In genomic region chr4:139177049-139177887, GRCh38 we compare ENCODE assay signal across 8 cellular contexts. TPM values are rescaled to one million over a fixed set of nuclear protein-coding genes. Genes with fewer than 3 reads are reported as not detected.
DNase-seq lines count a peak whose midpoint lies in the region; ATAC-seq, FAIRE-seq and TF ChIP-seq lines count a peak whose summit lies in the region.

ELF2 (minus strand) TSS chr4:139177218; CDS start chr4:139137701, 39,517 bp downstream.

- H3K36me3 Mint-ChIP-seq in activated CD8-positive, alpha-beta memory T cell treated with anti-CD3 and anti-CD28 coated beads, Interleukin-2, amount 10 ng/mL, durations not matched to agents 7 days and 5 days: no peaks in the 10 kb centered on the region

- CTCF ChIA-PET in activated CD8-positive, alpha-beta memory T cell treated with anti-CD3 and anti-CD28 coated beads, Interleukin-2, amount 10 ng/mL, durations not matched to agents 7 days and 5 days (lab: Charles Lee): interaction anchor here (1.0 to 3.6 kb wide), 6 partner anchors 79 to 147 kb away, joined by 3 to 18 read pairs (median 7); partner anchors contain the start of gene NAA15
- CTCF ChIA-PET in H1 (lab: Charles Lee; ENCODE audit: partially characterized antibody): no interaction called here

- H3K9me3 ChIP-seq in H1 (ENCODE audit: insufficient read depth in 2 of 2, low read depth in 1 of 2, low read length in 1 of 2): no peaks in the 10 kb centered on the region

- H3K56ac ChIP-seq in H1 (replicated peaks; ENCODE audit: insufficient read length, low read depth, low read length): peak within 1 kb of the TSS; percentile 83
- H3K56ac ChIP-seq in mesendoderm (ENCODE audit: low read length): peak within 1 kb of the TSS; percentile 97

- H3K23ac ChIP-seq in H1 (ENCODE audit: insufficient read length) (no peak within 1 kb of the TSS), mesendoderm (ENCODE audit: low read length) (peak within 1 kb of the TSS; percentile 91)

- H2BK20ac ChIP-seq in H1 (ENCODE audit: low read length): no peak within 1 kb of the TSS

- POLR2A ChIA-PET in H1 (lab: Charles Lee; ENCODE audit: partially characterized antibody): interaction anchor here (0.5 to 5.1 kb wide), 25 partner anchors 10 to 161 kb away, joined by 3 to 44 read pairs (median 4); partner anchors contain the start of genes MGARP, NAA15 and NDUFC1

- H3K4me2 ChIP-seq in H1 (ENCODE audit: insufficient read depth in 1 of 2, low read depth in 2 of 2, low read length in 2 of 2) (peak within 1 kb of the TSS; percentile 94 to 97), mesendoderm (ENCODE audit: low read length) (peak within 1 kb of the TSS; percentile 95)

- H3K4me1 ChIP-seq in H1 (replicated peaks in 1 of 4; ENCODE audit: control insufficient read depth in 3 of 4, insufficient read depth in 4 of 4, low read length in 3 of 4) (peaks cover 0 to 19% (median 6%) of the 10 kb centered on the region in 4 experiments; a peak in 4 of 7 replicates), mesendoderm (ENCODE audit: control insufficient read depth, low read depth, low read length) (no peaks in the 10 kb centered on the region)

- ATAC-seq in GM21367 (IDR thresholded peaks at IDR 0.05; ENCODE audit: unreplicated experiment): peak; percentile 33
- ATAC-seq in activated CD8-positive, alpha-beta memory T cell treated with anti-CD3 and anti-CD28 coated beads, Interleukin-2, amount 10 ng/mL, durations not matched to agents 7 days and 5 days: peak; percentile 61

- peaks cover 16% of the 10 kb centered on the region for H3K23me2 ChIP-seq in H1 (ENCODE audit: low read depth, low read length)

- peaks cover 21% of the 10 kb centered on the region for H3K4me1 Mint-ChIP-seq in activated CD8-positive, alpha-beta memory T cell treated with anti-CD3 and anti-CD28 coated beads, Interleukin-2, amount 10 ng/mL, durations not matched to agents 7 days and 5 days

- peaks cover 36% of the 10 kb centered on the region for H3K27me3 Mint-ChIP-seq in activated CD8-positive, alpha-beta memory T cell treated with anti-CD3 and anti-CD28 coated beads, Interleukin-2, amount 10 ng/mL, durations not matched to agents 7 days and 5 days

- H2BK15ac ChIP-seq in H1 (ENCODE audit: low read length): 0 out of 2 replicates have a peak within 1 kb of the TSS, but pooled peaks have one; percentile 19
- peak within 1 kb of the TSS; percentile 3 for H2BK15ac ChIP-seq in mesendoderm (replicated peaks; ENCODE audit: low read depth)

- WGBS in H1 (ENCODE audit: extremely low coverage in 1 of 2, insufficient coverage in 1 of 2, insufficient read length in 1 of 2, insufficient replicate concordance in 2 of 2, low coverage in 1 of 2, low lambda C conversion rate in 2 of 2, missing lambda C conversion rate in 1 of 2), 2 experiments: 2% methylated on average over 35 of the region's 84 CpGs; no CpG with 5 or more reads in 1 of the 2 experiments
- no CpG with 5 or more reads among the region's 84 CpGs for WGBS in mesendoderm (ENCODE audit: extremely low coverage, insufficient coverage, low lambda C conversion rate)

- H3K27ac ChIP-seq in H1 (ENCODE audit: low read depth, low read length) (peak within 1 kb of the TSS; percentile 95), mesendoderm (ENCODE audit: low read depth, low read length) (peak within 1 kb of the TSS; percentile 100)

- peak within 1 kb of the TSS; percentile 75 for H3K4me3 Mint-ChIP-seq in activated CD8-positive, alpha-beta memory T cell treated with anti-CD3 and anti-CD28 coated beads, Interleukin-2, amount 10 ng/mL, durations not matched to agents 7 days and 5 days

- peak within 1 kb of the TSS; percentile 89 for H2BK12ac ChIP-seq in H1 (ENCODE audit: low read depth, low read length)

- no peak for TF ChIP-seq POLR2A in H1 (IDR thresholded peaks at IDR 0.05; ENCODE audit: control extremely low read depth in 1 of 2, low read depth in 2 of 2, low read length in 2 of 2)

- FAIRE-seq in H1 (lab: Jason Lieb, UNC): no peak

- H4K20me1 ChIP-seq in H1 (replicated peaks in 1 of 2; ENCODE audit: control insufficient read depth in 1 of 2, insufficient read depth in 2 of 2, low read length in 2 of 2): peaks cover 5 to 6% of the 10 kb centered on the region in 2 experiments

- H2BK120ac ChIP-seq in H1 (replicated peaks; ENCODE audit: low read depth, low read length): no peak within 1 kb of the TSS
- peak within 1 kb of the TSS; percentile 86 for H2BK120ac ChIP-seq in mesendoderm (ENCODE audit: low read depth, low read length)

- peak within 1 kb of the TSS; percentile 88 for H4K91ac ChIP-seq in H1 (replicated peaks; ENCODE audit: insufficient read length, low read length)

- H3K9ac ChIP-seq in H1 (replicated peaks in 1 of 4; ENCODE audit: extremely low read depth in 1 of 4, low read depth in 3 of 4, low read length in 3 of 4) (peak within 1 kb of the TSS; percentile 85 to 95 (median 90)), mesendoderm (ENCODE audit: low read length) (peak within 1 kb of the TSS; percentile 87)

- peak within 1 kb of the TSS; percentile 76; the same call in 1 of the 2 replicates for H2AK5ac ChIP-seq in H1 (ENCODE audit: low read depth, low read length)
- H2AK5ac ChIP-seq in mesendoderm (ENCODE audit: low read length): no peak within 1 kb of the TSS

- H3K79me2 ChIP-seq in H1 (ENCODE audit: control insufficient read depth in 1 of 2, insufficient read depth in 2 of 2, low read length in 2 of 2) (peaks cover 0 to 37% of the 10 kb centered on the region in 2 experiments; a peak in 3 of 4 replicates), mesendoderm (ENCODE audit: control insufficient read depth, insufficient read depth, low read length) (peaks cover 25% of the 10 kb centered on the region)

- TF ChIP-seq CTCF in H1 (IDR thresholded peaks at IDR 0.05; ENCODE audit: control extremely low read depth in 1 of 3, insufficient read depth in 1 of 3, low read depth in 1 of 3, low read length in 3 of 3): no peak

- no peak for TF ChIP-seq EP300 in H1 (IDR thresholded peaks at IDR 0.05; ENCODE audit: borderline replicate concordance in 1 of 2, low read depth in 2 of 2, low read length in 2 of 2)

- H2BK5ac ChIP-seq in H1 (ENCODE audit: low read depth, low read length) (peak within 1 kb of the TSS; percentile 94), mesendoderm (ENCODE audit: low read length) (peak within 1 kb of the TSS; percentile 86)

- H3K79me1 ChIP-seq in H1 (ENCODE audit: low read depth, low read length) (no peaks in the 10 kb centered on the region), mesendoderm (ENCODE audit: low read length) (no peaks in the 10 kb centered on the region)

- peak within 1 kb of the TSS; percentile 86 for H3K27ac Mint-ChIP-seq in activated CD8-positive, alpha-beta memory T cell treated with anti-CD3 and anti-CD28 coated beads, Interleukin-2, amount 10 ng/mL, durations not matched to agents 7 days and 5 days

- H3K4me3 ChIP-seq in H1 (ENCODE audit: extremely low read depth in 1 of 4, insufficient read depth in 2 of 4, low read depth in 3 of 4, low read length in 4 of 4) (peak within 1 kb of the TSS; percentile 68 to 97 (median 95)), mesendoderm (ENCODE audit: low read length) (peak within 1 kb of the TSS; percentile 79)

- H3K36me3 ChIP-seq in H1 (ENCODE audit: control insufficient read depth in 2 of 4, insufficient read depth in 4 of 4, low read length in 3 of 4) (no peaks in the 10 kb centered on the region), mesendoderm (ENCODE audit: control insufficient read depth, insufficient read depth, low read length) (no peaks in the 10 kb centered on the region)

- peak; percentile 48 for DNase-seq in CMK (ENCODE audit: low read depth)
- DNase-seq in HT1080 (ENCODE audit: low read depth): peak; percentile 59
- DNase-seq in NOMO-1 treated with DMSO at 0.1 percent for 48 hours (lab: John Stamatoyannopoulos, UW; ENCODE audit: unreplicated experiment): peak; percentile 75
- DNase-seq in activated CD8-positive, alpha-beta memory T cell treated with anti-CD3 and anti-CD28 coated beads, Interleukin-2, amount 10 ng/mL, durations not matched to agents 7 days and 5 days: peak; percentile 89
- peak in 1 of 2 experiments; percentile 87 for DNase-seq in H1 (ENCODE audit: low read depth in 1 of 2, low spot score in 2 of 2)
- peak; percentile 95 for DNase-seq in mesendoderm
- DNase-seq in stimulated activated CD8-positive, alpha-beta memory T cell treated with anti-CD3 and anti-CD28 coated beads, Interleukin-12 subunit alpha, Interleukin-12 subunit beta, amount 100 ng/mL, for 4 hours (ENCODE audit: low read depth): peak; percentile 84

- H3K4ac ChIP-seq in H1 (replicated peaks; ENCODE audit: insufficient read length, low read depth, low read length): no peak within 1 kb of the TSS
- H3K4ac ChIP-seq in mesendoderm (ENCODE audit: low read depth, low read length): peak within 1 kb of the TSS; percentile 92

- TF ChIP-seq RAD21 in H1 (IDR thresholded peaks at IDR 0.05 in 1 of 2, conservative IDR thresholded peaks at IDR 0.05 in 1 of 2; ENCODE audit: low read depth in 2 of 2, low read length in 2 of 2): no peak

- H4K8ac ChIP-seq in H1 (ENCODE audit: extremely low read depth, insufficient read depth, low read length) (peak within 1 kb of the TSS; percentile 99; the same call in 1 of the 2 replicates), mesendoderm (ENCODE audit: low read depth, low read length) (no peak within 1 kb of the TSS)

- no peaks in the 10 kb centered on the region for H3K9me3 Mint-ChIP-seq in activated CD8-positive, alpha-beta memory T cell treated with anti-CD3 and anti-CD28 coated beads, Interleukin-2, amount 10 ng/mL, durations not matched to agents 7 days and 5 days (ENCODE audit: low read depth)

- H3K27me3 ChIP-seq in H1 (replicated peaks in 1 of 4; ENCODE audit: control insufficient read depth in 3 of 4, extremely low read depth in 1 of 4, insufficient read depth in 3 of 4, low read length in 3 of 4) (peaks cover 0 to 2% (median 0%) of the 10 kb centered on the region in 4 experiments; a peak in 1 of 7 replicates), mesendoderm (ENCODE audit: insufficient read depth, low read length, poor library complexity) (no peaks in the 10 kb centered on the region)

- no peak within 1 kb of the TSS for H2AFZ ChIP-seq in H1 (ENCODE audit: low read length)

- H3K18ac ChIP-seq in H1 (ENCODE audit: extremely low read depth, low read length): peak within 1 kb of the TSS; percentile 94
- H3K18ac ChIP-seq in mesendoderm (ENCODE audit: low read length): peak within 1 kb of the TSS; percentile 100

- no peak within 1 kb of the TSS for H3K14ac ChIP-seq in H1 (ENCODE audit: insufficient read length)

- peak within 1 kb of the TSS; percentile 98 for H4K5ac ChIP-seq in H1 (ENCODE audit: insufficient read length, low read depth, low read length)
- no peak within 1 kb of the TSS for H4K5ac ChIP-seq in mesendoderm (ENCODE audit: low read length)

RNA-seq across cellular contexts. Expression of gene ELF2, which starts in this region (rescaled TPM):
- total RNA-seq in HT1080 (2014; rRNA removed; shearing (Covaris generic)): 20.1 and 26.3 TPM in 2 replicates
- 18.2 and 21.5 TPM in 2 replicates for polyA plus RNA-seq in HT1080 (2015; cell fraction: cytosol; rRNA removed)
- polyA plus RNA-seq in HT1080 (2015; cell fraction: nucleus; rRNA removed): 22.4 and 31.5 TPM in 2 replicates
- 10 to 100 TPM; 27.3 to 39.8 TPM for total RNA-seq in activated CD8-positive, alpha-beta memory T cell treated with anti-CD3 and anti-CD28 coated beads, Interleukin-2, amount 10 ng/mL, durations not matched to agents 7 days and 5 days
- 44.3 and 45.6 TPM in 2 replicates for total RNA-seq in H1 (2021; fragmentation: NEBNext Ultra II Directional; extraction: Animal tissue kit (Norgen Biotek cat#: 25700))
- 12.2 and 21.1 TPM in 2 replicates for polyA plus RNA-seq in H1 (2011; rRNA removed)
- polyA plus RNA-seq in H1 (2011; cell fraction: cytosol; rRNA removed): 24.7 TPM
- polyA plus RNA-seq in H1 (2011; cell fraction: nucleus; rRNA removed): 30.5 TPM
- polyA plus RNA-seq in H1 (2012, experiment 1 of 2): 26.0 to 31.4 TPM (median 27.7 TPM) in 4 replicates
- 2.5 TPM for polyA plus RNA-seq in H1 (2012, experiment 2 of 2)
- polyA plus RNA-seq in H1 (2013, experiment 1 of 2): 26.0 TPM
- polyA plus RNA-seq in H1 (2013, experiment 2 of 2): 23.3 TPM
- 54.2 and 78.1 TPM in 2 replicates for polyA minus RNA-seq in H1 (2011; rRNA and poly(A)+ RNA removed)
- polyA minus RNA-seq in H1 (2011; cell fraction: cytosol; rRNA and poly(A)+ RNA removed): 28.9 TPM
- polyA minus RNA-seq in H1 (2011; cell fraction: nucleus; rRNA and poly(A)+ RNA removed): 70.3 TPM
- polyA plus RNA-seq in mesendoderm (2013, experiment 1 of 2): 25.3 TPM
- 27.1 TPM for polyA plus RNA-seq in mesendoderm (2013, experiment 2 of 2)
